24 cellular contexts compared by ENCODE assay signal in genomic region chr2:133218204-133218603, GRCh38.
"Had no signal": no experiment of that assay in that cellular context is flagged by ENCODE, and none has a peak within 500 bp of the region (broad histone marks: within the 10 kb centered on the region; RNA-seq: fewer than 3 reads in every experiment).

No MANE protein-coding gene starts in this region.

- H3K4me2 ChIP-seq: hepatocyte had no signal

- H3K4me1 ChIP-seq: colonic mucosa, esophagus muscularis mucosa, esophagus squamous epithelium, foreskin keratinocyte, gastrocnemius medialis, gastroesophageal sphincter, heart left ventricle, heart right ventricle had no signal

- H3K79me2 ChIP-seq: hepatocyte had no signal

- ATAC-seq: effector memory CD8-positive, alpha-beta T cell; esophagus mucosa; foreskin keratinocyte; gastrocnemius medialis; gastroesophageal sphincter; heart left ventricle; heart right ventricle had no signal

- DNase-seq: colonic mucosa; cortex of kidney; dermis blood vessel endothelial cell; effector CD4-positive, alpha-beta T cell; effector CD8-positive, alpha-beta T cell; effector memory CD4-positive, alpha-beta T cell; effector memory CD8-positive, alpha-beta T cell; endodermal cell; erythroblast; esophagus squamous epithelium; foreskin fibroblast; foreskin keratinocyte; foreskin melanocyte; gastrocnemius medialis; glutamatergic neuron; head of caudate nucleus; heart left ventricle; heart right ventricle had no signal

- H3K36me3 ChIP-seq: colonic mucosa, esophagus muscularis mucosa, esophagus squamous epithelium, gastrocnemius medialis, gastroesophageal sphincter, heart left ventricle, heart right ventricle had no signal

- H3K27me3 ChIP-seq: colonic mucosa, esophagus muscularis mucosa, esophagus squamous epithelium, foreskin keratinocyte, gastrocnemius medialis, gastroesophageal sphincter, heart left ventricle, heart right ventricle, hepatocyte had no signal

- H3K9me3 ChIP-seq: colonic mucosa, esophagus muscularis mucosa, esophagus squamous epithelium, gastrocnemius medialis, gastroesophageal sphincter had no signal

- H3K4me3 ChIP-seq: colonic mucosa, coronary artery, esophagus muscularis mucosa, esophagus squamous epithelium, gastrocnemius medialis, gastroesophageal sphincter, heart left ventricle, heart right ventricle, hepatocyte had no signal

- H2AFZ ChIP-seq: hepatocyte had no signal

- H3K27ac ChIP-seq: colonic mucosa, coronary artery, epithelial cell of prostate, esophagus muscularis mucosa, esophagus squamous epithelium, foreskin keratinocyte, gastrocnemius medialis, gastroesophageal sphincter, heart left ventricle, heart right ventricle, hepatocyte had no signal
